Comparison of ENCODE assay signal across 8 cellular contexts in the genomic region with DNA sequence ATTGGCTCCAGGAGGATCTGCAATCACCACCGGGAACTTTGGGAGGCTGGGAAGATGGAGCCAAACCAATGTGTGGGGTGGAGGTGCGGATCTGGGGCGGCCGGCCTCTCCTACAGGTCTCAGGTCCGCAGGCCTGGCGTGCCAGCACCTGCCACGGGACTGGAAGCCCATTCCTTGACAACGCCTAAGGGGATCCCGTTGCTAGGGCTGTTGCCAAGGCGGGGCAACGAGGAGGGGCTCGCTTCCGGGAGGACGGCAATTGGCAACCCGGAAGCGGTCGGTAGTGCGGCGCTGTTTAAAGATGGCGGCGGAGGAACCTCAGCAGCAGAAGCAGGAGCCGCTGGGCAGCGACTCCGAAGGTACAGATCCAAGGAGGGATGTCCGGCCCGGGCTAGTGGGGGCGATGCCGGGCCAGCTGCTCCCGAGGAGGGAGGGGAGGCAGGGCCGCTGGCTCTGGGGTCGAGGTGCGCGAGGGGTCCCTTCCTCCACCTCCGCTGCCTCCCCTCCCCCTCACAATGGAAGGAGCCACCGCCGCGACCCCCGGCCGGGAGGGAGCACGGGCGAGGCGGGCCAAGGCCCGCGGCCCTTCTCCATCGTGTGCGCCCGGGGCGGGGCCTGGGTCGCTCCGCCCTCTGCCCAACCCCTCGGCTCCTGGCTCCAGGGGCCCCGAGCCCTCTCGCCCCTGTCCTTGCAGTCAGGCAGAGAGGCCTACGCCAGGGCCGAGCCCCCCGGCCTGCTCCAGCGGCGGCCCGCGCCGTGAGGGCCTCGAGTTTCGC. TPM values are rescaled to one million over a fixed set of nuclear protein-coding genes. Genes with fewer than 3 reads are reported as not detected.
DNase-seq lines count a peak whose midpoint lies in the region; ATAC-seq and TF ChIP-seq lines count a peak whose summit lies in the region.

TSS of gene OTUB1 (plus strand) at position 283 of the 776 bp plus-strand sequence. CDS start at position 302, 19 bp downstream.

- TF ChIP-seq POLR2A in testis (IDR thresholded peaks at IDR 0.05) = peak; percentile 3

- no peaks in the 10 kb centered on the region for H3K36me3 ChIP-seq in testis (ENCODE audit: low read depth, missing control alignments)

- intact Hi-C loops in testis (cut with DNase I; ENCODE audit: low total_unique reads) = no loop called here

- TF ChIP-seq CTCF in HFFc6 (IDR thresholded peaks at IDR 0.05) (no peak), omental fat pad (IDR thresholded peaks at IDR 0.05) (no peak), testis (IDR thresholded peaks at IDR 0.05) (no peak)

- WGBS in testis, 2 donors = 0% methylated on average over 22 to 60 of the region's 63 CpGs

- DNase-seq in GF-D8 (lab: John Stamatoyannopoulos, UW) (peak; percentile 59), HFFc6 (peak; percentile 90), NCI-H1092 (lab: John Stamatoyannopoulos, UW) (peak; percentile 96), SKM-1 (lab: John Stamatoyannopoulos, UW; ENCODE audit: unreplicated experiment) (peak; percentile 79), glomerular visceral epithelial cell (ENCODE audit: extremely low spot score) (peak; percentile 91), omental fat pad (ENCODE audit: low spot score) (peak; percentile 69), testis (peak; percentile 95)
- peak; percentile 87 to 88 for DNase-seq in activated naive CD4-positive, alpha-beta T cell treated with anti-CD3 and anti-CD28 coated beads, Interleukin-2, amount 50 U/mL, for 72 hours (ENCODE audit: low spot score in 2 of 2)

- no peaks in the 10 kb centered on the region for H3K27me3 ChIP-seq in testis

- H3K36me3 Mint-ChIP-seq in HFFc6 (ENCODE audit: low read depth) = peaks cover 14% of the 10 kb centered on the region
- H3K36me3 Mint-ChIP-seq in activated naive CD4-positive, alpha-beta T cell treated with anti-CD3 and anti-CD28 coated beads, Interleukin-2, amount 50 U/mL, for 72 hours = peaks cover 7 to 21% of the 10 kb centered on the region in 2 donors

- peak; percentile 94 to 96 for ATAC-seq in activated naive CD4-positive, alpha-beta T cell treated with anti-CD3 and anti-CD28 coated beads, Interleukin-2, amount 50 U/mL, for 72 hours
- peak; percentile 87 for ATAC-seq in omental fat pad (ENCODE audit: low FRiP score)

- H3K27ac ChIP-seq in testis = peak within 1 kb of the TSS; percentile 79 to 89

- peak within 1 kb of the TSS; percentile 99 for H3K27ac Mint-ChIP-seq in HFFc6
- H3K27ac Mint-ChIP-seq in activated naive CD4-positive, alpha-beta T cell treated with anti-CD3 and anti-CD28 coated beads, Interleukin-2, amount 50 U/mL, for 72 hours = peak within 1 kb of the TSS; percentile 88 to 99

- H3K4me3 Mint-ChIP-seq in HFFc6 = peak within 1 kb of the TSS; percentile 96

- no peaks in the 10 kb centered on the region for H3K9me3 ChIP-seq in testis

- H3K27me3 Mint-ChIP-seq in HFFc6 (ENCODE audit: insufficient read depth) = peaks cover 2% of the 10 kb centered on the region

- no peaks in the 10 kb centered on the region for H3K9me3 Mint-ChIP-seq in HFFc6
- H3K9me3 Mint-ChIP-seq in activated naive CD4-positive, alpha-beta T cell treated with anti-CD3 and anti-CD28 coated beads, Interleukin-2, amount 50 U/mL, for 72 hours = no peaks in the 10 kb centered on the region

- H3K4me1 Mint-ChIP-seq in HFFc6 (ENCODE audit: low read depth) = peaks cover 36% of the 10 kb centered on the region

- peaks cover 13% of the 10 kb centered on the region for H3K4me1 ChIP-seq in testis

- H3K4me3 ChIP-seq in testis = peak within 1 kb of the TSS; percentile 95 to 99

RNA-seq across cellular contexts. Expression of gene OTUB1, which starts in this region (rescaled TPM):
- total RNA-seq in HFFc6 (2021; fragmentation: NEBNext Ultra II Directional; extraction: Animal tissue kit (Norgen Biotek cat#: 25700)) = 10 to 100 TPM; 84.4 to 98.2 (median 90.9) TPM
- 10 to 100 TPM; 60.0 to 86.4 TPM for total RNA-seq in activated naive CD4-positive, alpha-beta T cell treated with anti-CD3 and anti-CD28 coated beads, Interleukin-2, amount 50 U/mL, for 72 hours
- total RNA-seq in omental fat pad (10 to 100 TPM; 44.4 to 59.2 (median 52.5) TPM), testis (100 to 1,000 TPM; 121 to 145 TPM)
- polyA plus RNA-seq in testis (ENCODE audit: insufficient read depth, low read depth, low replicate concordance) = 115 TPM

Comparison
In these comparisons a context has a peak if more than half of its experiments do, and no peak if none do; other contexts are left out.
1. Peak in every context shown above with its lines: DNase-seq, ATAC-seq, H3K4me3 ChIP-seq and H3K27ac ChIP-seq.